8 cellular contexts compared by ENCODE assay signal in the genomic region with DNA sequence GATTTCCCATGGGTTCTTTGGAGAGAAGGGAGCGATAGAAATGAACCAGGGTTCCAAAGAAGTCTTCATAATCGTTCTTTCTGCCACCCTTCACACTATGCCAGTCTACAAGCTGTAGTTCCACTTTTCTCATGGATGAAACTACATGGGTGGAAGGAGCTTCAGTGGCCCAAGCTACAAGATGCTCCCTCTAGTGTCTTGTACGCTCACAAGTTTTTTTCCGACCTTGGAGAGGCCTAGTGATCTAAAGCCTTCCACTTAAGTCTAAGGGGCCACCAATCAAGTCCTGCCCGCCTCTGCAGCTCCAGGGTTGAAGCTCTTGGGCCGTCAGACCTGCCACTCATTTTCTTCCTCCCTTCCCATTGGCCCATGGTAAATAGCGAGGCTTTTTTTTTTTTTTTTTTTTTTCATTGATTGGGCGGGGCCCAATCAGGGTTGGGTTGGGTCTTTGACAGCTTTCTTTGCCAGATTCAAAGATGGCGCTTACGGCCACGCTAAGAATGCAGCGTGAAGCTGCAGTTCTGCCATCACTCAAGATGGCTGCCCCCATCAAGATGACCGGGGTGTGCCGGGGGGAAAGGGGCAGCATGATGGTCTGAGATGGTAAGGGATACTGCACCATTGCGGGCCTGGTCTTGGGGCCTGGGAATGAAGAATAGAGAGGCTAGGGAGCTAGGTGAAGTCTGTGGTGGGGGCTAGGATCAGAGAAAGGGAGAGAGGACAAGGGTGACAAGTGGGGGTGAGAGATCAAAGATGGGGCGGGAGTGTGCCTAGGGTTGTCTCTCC. TPM values are rescaled to one million over a fixed set of nuclear protein-coding genes. Genes with fewer than 3 reads are reported as not detected.
DNase-seq lines count a peak whose midpoint lies in the region; ATAC-seq and TF ChIP-seq lines count a peak whose summit lies in the region.

A gene (plus strand): TSS at position 527 of the 786 bp plus-strand sequence. CDS start 430 bp downstream, outside the sequence.

- intact Hi-C loops in natural killer cell (cut with micrococcal nuclease) = loop anchor here (1.0 to 5.0 kb wide), 6 partner anchors 8 to 142 kb away; a partner anchor contains a TSS

- peak; percentile 100 for DNase-seq in ELR (ENCODE audit: low read depth)
- peak; percentile 69 for DNase-seq in GOT3 (lab: John Stamatoyannopoulos, UW)
- peak; percentile 99 for DNase-seq in RPMI8226
- DNase-seq in fibroblast of peridontal ligament (ENCODE audit: extremely low read depth) = peak; percentile 100
- DNase-seq in natural killer cell = peak; percentile 77
- peak; percentile 90 for DNase-seq in stimulated activated naive CD4-positive, alpha-beta T cell treated with Interleukin-2 at 50 U/mL for 16 hours (lab: John Stamatoyannopoulos, UW)

- TF ChIP-seq CTCF in LNCAP (IDR thresholded peaks at IDR 0.05) (peak; percentile 69), natural killer cell (IDR thresholded peaks at IDR 0.05) (no peak)

- H3K4me1 Mint-ChIP-seq in activated T-helper 17 cell treated with anti-CD3 and anti-CD28 coated beads, Interleukin-2, amount 50 U/mL, for 72 hours = peaks cover 22% of the 10 kb centered on the region
- peaks cover 44 to 54% of the 10 kb centered on the region in 2 donors for H3K4me1 Mint-ChIP-seq in natural killer cell

- H3K27ac Mint-ChIP-seq in activated T-helper 17 cell treated with anti-CD3 and anti-CD28 coated beads, Interleukin-2, amount 50 U/mL, for 72 hours = peak within 1 kb of the TSS; percentile 96
- H3K27ac Mint-ChIP-seq in natural killer cell = peak within 1 kb of the TSS; percentile 92 to 95

- H3K9me3 Mint-ChIP-seq in activated T-helper 17 cell treated with anti-CD3 and anti-CD28 coated beads, Interleukin-2, amount 50 U/mL, for 72 hours = no peaks in the 10 kb centered on the region
- H3K9me3 Mint-ChIP-seq in natural killer cell = no peaks in the 10 kb centered on the region

- peak; percentile 98 for ATAC-seq in activated T-helper 17 cell treated with anti-CD3 and anti-CD28 coated beads, Interleukin-2, amount 50 U/mL, for 72 hours (replicated peaks)
- peak; percentile 90 to 95 (median 94) for ATAC-seq in natural killer cell

- H3K4me3 Mint-ChIP-seq in activated T-helper 17 cell treated with anti-CD3 and anti-CD28 coated beads, Interleukin-2, amount 50 U/mL, for 72 hours = peak within 1 kb of the TSS; percentile 98
- H3K4me3 Mint-ChIP-seq in natural killer cell = peak within 1 kb of the TSS; percentile 100

- H3K36me3 Mint-ChIP-seq in activated T-helper 17 cell treated with anti-CD3 and anti-CD28 coated beads, Interleukin-2, amount 50 U/mL, for 72 hours (ENCODE audit: low read depth) = peaks cover 34% of the 10 kb centered on the region
- H3K36me3 Mint-ChIP-seq in natural killer cell = no peaks in the 10 kb centered on the region

- H3K27me3 Mint-ChIP-seq in activated T-helper 17 cell treated with anti-CD3 and anti-CD28 coated beads, Interleukin-2, amount 50 U/mL, for 72 hours = no peaks in the 10 kb centered on the region
- H3K27me3 Mint-ChIP-seq in natural killer cell (ENCODE audit: low read depth in 2 of 2) = no peaks in the 10 kb centered on the region

RNA-seq across cellular contexts. Expression of the gene that starts here (rescaled TPM):
- total RNA-seq in activated T-helper 17 cell treated with anti-CD3 and anti-CD28 coated beads, Interleukin-2, amount 50 U/mL, for 72 hours = 10 to 100 TPM in 1 of 2 donors, 1 to 10 TPM in 1; 9.2 to 20.2 TPM
- 10 to 100 TPM; 16.6 to 23.6 (median 22.8) TPM for total RNA-seq in natural killer cell

Comparison
In these comparisons a context has a peak if more than half of its experiments do, and no peak if none do; other contexts are left out.
1. Peak in every context shown above with its lines: DNase-seq and ATAC-seq.